ENCODE assay signal across 9 cellular contexts in genomic region chr17:45236002-45236606, GRCh38. TPM values are rescaled to one million over a fixed set of nuclear protein-coding genes. Genes with fewer than 3 reads are reported as not detected.
A peak's percentile ranks its signal among the peaks of the same experiment; 100 is the strongest.
DNase-seq lines count a peak whose midpoint lies in the region; ATAC-seq and TF ChIP-seq lines count a peak whose summit lies in the region.
"Had no signal": no experiment of that assay in that cellular context is flagged by ENCODE, and none has a peak within 500 bp of the region (broad histone marks: within the 10 kb centered on the region; RNA-seq: fewer than 3 reads in every experiment).

No MANE protein-coding gene starts in this region.

- H4K20me1 ChIP-seq in PC-3 (ENCODE audit: low read length), result no peaks in the 10 kb centered on the region

- peak overlapping the region; percentile 83 for H3K27ac Mint-ChIP-seq in activated CD4-positive, alpha-beta T cell treated with anti-CD3 and anti-CD28 coated beads, Interleukin-2, amount 10 ng/mL, durations not matched to agents 7 days and 5 days
- no peak overlapping the region for H3K27ac Mint-ChIP-seq in endodermal cell

- H3K9me3 Mint-ChIP-seq in activated CD4-positive, alpha-beta T cell treated with anti-CD3 and anti-CD28 coated beads, Interleukin-2, amount 10 ng/mL, durations not matched to agents 7 days and 5 days, result no peaks in the 10 kb centered on the region
- H3K9me3 Mint-ChIP-seq in endodermal cell, result no peaks in the 10 kb centered on the region

- BruUV-seq in PC-3 (replicated peaks; lab: Mats Ljungman, UMichigan), result no TSS peak

- ATAC-seq in PC-3 (no peak), gastrocnemius medialis (no peak)

- no peaks in the 10 kb centered on the region for H3F3A ChIP-seq in PC-3 (ENCODE audit: low read length, unreplicated experiment)

- no peak for TF ChIP-seq POLR2A in gastrocnemius medialis (IDR thresholded peaks at IDR 0.05)

- no peak overlapping the region for H2AFZ ChIP-seq in PC-3 (ENCODE audit: low read length)

- peaks cover 3% of the 10 kb centered on the region for H3K4me1 ChIP-seq in PC-3 (ENCODE audit: insufficient read depth, low read length)
- H3K4me1 ChIP-seq in endodermal cell (ENCODE audit: control insufficient read depth, insufficient read depth, low read length), result no peaks in the 10 kb centered on the region
- H3K4me1 ChIP-seq in gastrocnemius medialis, result no peaks in the 10 kb centered on the region

- CTCF ChIA-PET in activated CD4-positive, alpha-beta T cell treated with anti-CD3 and anti-CD28 coated beads, Interleukin-2, amount 10 ng/mL, durations not matched to agents 7 days and 5 days (lab: Charles Lee), result interaction anchor here (0.5 to 3.5 kb wide), 14 partner anchors 9 to 101 kb away, joined by 3 to 20 read pairs (median 4); partner anchors contain the start of gene ACBD4
- CTCF ChIA-PET in PC-3 (lab: Charles Lee), result interaction anchor here (1.0 to 3.0 kb wide), 4 partner anchors 17 to 101 kb away, joined by 3 to 20 read pairs (median 6); partner anchors contain the start of gene ACBD4

- H3K4me3 ChIP-seq in PC-3 (ENCODE audit: low read length) (no peak overlapping the region), endodermal cell (ENCODE audit: low read length) (no peak overlapping the region), gastrocnemius medialis (no peak overlapping the region)
- H3K4me3 ChIP-seq: dorsolateral prefrontal cortex had no signal

- in situ Hi-C loops in gastrocnemius medialis (cut with MboI; ENCODE audit: low sequenced_read_pairs in 4 of 4), result no loop called here

- intact Hi-C loops in PC-3 (cut with micrococcal nuclease) (no loop called here), gastrocnemius medialis (cut with DNase I; ENCODE audit: low total_unique reads) (no loop called here)

- no peaks in the 10 kb centered on the region for H3K27me3 ChIP-seq in PC-3 (ENCODE audit: low read length)
- peaks cover 45% of the 10 kb centered on the region for H3K27me3 ChIP-seq in endodermal cell (ENCODE audit: control insufficient read depth, insufficient read depth, low read length, poor library complexity, severe bottlenecking)
- H3K27me3 ChIP-seq in gastrocnemius medialis, result peaks cover 0 to 3% (median 2%) of the 10 kb centered on the region in 3 donors

- H3K9me3 ChIP-seq in PC-3 (ENCODE audit: low read length) (no peaks in the 10 kb centered on the region), endodermal cell (ENCODE audit: control insufficient read depth, low read length) (no peaks in the 10 kb centered on the region), gastrocnemius medialis (no peaks in the 10 kb centered on the region)

- WGBS in endodermal cell (ENCODE audit: insufficient coverage in 1 of 2, insufficient read length in 1 of 2), 2 experiments, result 70 to 75% methylated on average over 13 to 17 of the region's 17 CpGs

- H3K27ac ChIP-seq in PC-3 (ENCODE audit: low read length) (no peak overlapping the region), endodermal cell (ENCODE audit: low read depth, low read length) (no peak overlapping the region), gastrocnemius medialis (no peak overlapping the region)

- H3K4me1 Mint-ChIP-seq in activated CD4-positive, alpha-beta T cell treated with anti-CD3 and anti-CD28 coated beads, Interleukin-2, amount 10 ng/mL, durations not matched to agents 7 days and 5 days, result peaks cover 62% of the 10 kb centered on the region
- H3K4me1 Mint-ChIP-seq in endodermal cell, result peaks cover 7% of the 10 kb centered on the region

- no peak overlapping the region for H3K4me2 ChIP-seq in PC-3 (ENCODE audit: low read length)

- TF ChIP-seq CTCF in PC-3 (conservative IDR thresholded peaks at IDR 0.05; ENCODE audit: low read depth, low read length) (peak; percentile 43; the same call in 1 of the 2 replicates), endodermal cell (conservative IDR thresholded peaks at IDR 0.05) (peak; percentile 45), gastrocnemius medialis (IDR thresholded peaks at IDR 0.05 in 4 of 5, conservative IDR thresholded peaks at IDR 0.05 in 1 of 5) (peak in 3 of 5 experiments; percentile 0 to 34 (median 23))

- H3K4me3 Mint-ChIP-seq in activated CD4-positive, alpha-beta T cell treated with anti-CD3 and anti-CD28 coated beads, Interleukin-2, amount 10 ng/mL, durations not matched to agents 7 days and 5 days, result no peak overlapping the region
- no peak overlapping the region for H3K4me3 Mint-ChIP-seq in endodermal cell

- POLR2A ChIA-PET in activated CD4-positive, alpha-beta T cell treated with anti-CD3 and anti-CD28 coated beads, Interleukin-2, amount 10 ng/mL, durations not matched to agents 7 days and 5 days (lab: Charles Lee), result interaction anchor here (0.6 kb wide), 1 partner anchor 24 kb away, joined by 5 read pairs; no protein-coding TSS in a partner anchor
- POLR2A ChIA-PET in PC-3 (lab: Charles Lee; ENCODE audit: unreplicated experiment), result no interaction called here

- no peaks in the 10 kb centered on the region for H3K9me2 ChIP-seq in PC-3 (replicated peaks; ENCODE audit: low read length)

- peaks cover 75% of the 10 kb centered on the region for H3K36me3 Mint-ChIP-seq in activated CD4-positive, alpha-beta T cell treated with anti-CD3 and anti-CD28 coated beads, Interleukin-2, amount 10 ng/mL, durations not matched to agents 7 days and 5 days (ENCODE audit: low read depth)
- H3K36me3 Mint-ChIP-seq in endodermal cell (ENCODE audit: low read depth), result no peaks in the 10 kb centered on the region

- no peak for DNase-seq in activated CD4-positive, alpha-beta T cell treated with anti-CD3 and anti-CD28 coated beads, Interleukin-2, amount 10 ng/mL, durations not matched to agents 7 days and 5 days
- DNase-seq in activated CD4-positive, alpha-beta T cell treated with anti-CD3 and anti-CD28 coated beads, Interleukin-2, amount 50 U/mL, for 4 hours, result no peak
- DNase-seq in PC-3 (no peak), endodermal cell (no peak), gastrocnemius medialis (no peak), dedifferentiated amniotic fluid mesenchymal stem cell (ENCODE audit: extremely low spot score) (no peak), NK-92 (lab: John Stamatoyannopoulos, UW; ENCODE audit: unreplicated experiment) (no peak), MV-4-11 (lab: John Stamatoyannopoulos, UW) (no peak)

- no peaks in the 10 kb centered on the region for H3K27me3 Mint-ChIP-seq in activated CD4-positive, alpha-beta T cell treated with anti-CD3 and anti-CD28 coated beads, Interleukin-2, amount 10 ng/mL, durations not matched to agents 7 days and 5 days
- peaks cover 77% of the 10 kb centered on the region for H3K27me3 Mint-ChIP-seq in endodermal cell (ENCODE audit: insufficient read depth)

- no peaks in the 10 kb centered on the region for H3K36me3 ChIP-seq in PC-3 (ENCODE audit: low read depth, low read length)
- no peaks in the 10 kb centered on the region for H3K36me3 ChIP-seq in endodermal cell (ENCODE audit: control insufficient read depth, insufficient read depth, low read length)
- no peaks in the 10 kb centered on the region for H3K36me3 ChIP-seq in gastrocnemius medialis

- H3K9ac ChIP-seq in PC-3 (ENCODE audit: low read length) (no peak overlapping the region), endodermal cell (ENCODE audit: extremely low read depth, low read length, poor library complexity, severe bottlenecking) (no peak overlapping the region)

- H3K79me2 ChIP-seq in PC-3 (ENCODE audit: low read length), result no peaks in the 10 kb centered on the region

RNA-seq across cellular contexts. Expression of gene FMNL1, which starts 14.4 kb away (rescaled TPM):
- 100 to 1,000 TPM; 391 to 410 TPM for total RNA-seq in activated CD4-positive, alpha-beta T cell treated with anti-CD3 and anti-CD28 coated beads, Interleukin-2, amount 10 ng/mL, durations not matched to agents 7 days and 5 days
- 8.2 and 14.2 TPM in 2 replicates for total RNA-seq in PC-3 (2014; rRNA removed)
- 1 to 10 TPM; 3.5 to 4.5 TPM for total RNA-seq in endodermal cell
- polyA plus RNA-seq in endodermal cell (2013, experiment 1 of 2), result 1.9 TPM
- polyA plus RNA-seq in endodermal cell (2013, experiment 2 of 2), result 1.7 TPM
- 1 to 10 TPM in 3 of 4 donors, under 1 TPM in 1; 0.22 to 5.2 (median 3.0) TPM for total RNA-seq in gastrocnemius medialis

RNA-seq across cellular contexts. Expression of gene SPATA32, which starts 25.8 kb away (rescaled TPM):
- total RNA-seq in activated CD4-positive, alpha-beta T cell treated with anti-CD3 and anti-CD28 coated beads, Interleukin-2, amount 10 ng/mL, durations not matched to agents 7 days and 5 days, result under 1 TPM; 0.27 to 0.67 TPM
- total RNA-seq in PC-3 (2014; rRNA removed) (not detected in 2 replicates), endodermal cell (under 1 TPM in 1 of 2 donors, not detected in 1; 0.18 TPM), gastrocnemius medialis (not detected)
- polyA plus RNA-seq in endodermal cell (2013, experiment 1 of 2), result not detected
- polyA plus RNA-seq in endodermal cell (2013, experiment 2 of 2), result not detected

Comparison
In these comparisons a context has a peak if more than half of its experiments do, and no peak if none do; other contexts are left out.
1. RNA of gene FMNL1, which starts 14.4 kb away (total RNA-seq): 391 to 410 TPM in activated CD4-positive, alpha-beta T cell treated with anti-CD3 and anti-CD28 coated beads, Interleukin-2, amount 10 ng/mL, durations not matched to agents 7 days and 5 days; 8.2 to 14.2 TPM in PC-3, 3.5 to 4.5 TPM in endodermal cell and 0.22 to 5.2 TPM in gastrocnemius medialis; every median in the first group is over 10 times any median in the second.
2. Peak in every context shown above with its lines, with median percentiles within 50 percentile points of each other: CTCF ChIP-seq.